9 cellular contexts compared by ENCODE assay signal in the genomic region with DNA sequence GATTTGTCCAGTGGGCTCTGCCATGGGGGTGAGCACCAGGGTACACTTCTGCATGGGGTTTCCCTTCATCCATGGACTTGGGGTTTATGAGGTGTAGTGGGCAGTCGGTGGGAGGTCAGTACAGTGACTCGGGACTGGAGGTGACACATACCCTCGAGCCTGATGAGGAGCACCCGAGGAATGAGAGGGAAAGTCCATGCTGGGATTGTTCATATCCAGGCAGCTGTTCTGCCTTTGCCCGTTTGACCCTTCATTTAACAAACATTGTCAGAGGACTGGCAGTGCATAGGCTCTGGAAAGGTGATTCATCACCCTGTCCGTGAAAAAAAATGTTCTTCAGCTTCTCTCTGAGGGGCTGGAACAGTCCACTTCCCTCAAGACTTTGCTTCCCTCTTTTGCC. TPM values are rescaled to one million over a fixed set of nuclear protein-coding genes. Genes with fewer than 3 reads are reported as not detected.
A peak's percentile ranks its signal among the peaks of the same experiment; 100 is the strongest.
DNase-seq lines count a peak whose midpoint lies in the region; ATAC-seq lines count a peak whose summit lies in the region.
"Had no signal": no experiment of that assay in that cellular context is flagged by ENCODE, and none has a peak within 500 bp of the region (broad histone marks: within the 10 kb centered on the region; RNA-seq: fewer than 3 reads in every experiment).

No MANE protein-coding gene starts in this region.

- DNase-seq in GM23248 (peak; percentile 96), right cardiac atrium (no peak), HUDEP-2 (lab: John Stamatoyannopoulos, UW; ENCODE audit: unreplicated experiment in 76 of 76) (no peak), cerebellum (ENCODE audit: low spot score) (no peak), mesenteric fat pad (ENCODE audit: low spot score) (no peak)
- DNase-seq in activated T-helper 1 cell treated with anti-CD3 and anti-CD28 coated beads, Interleukin-12 subunit alpha, Interleukin-12 subunit beta, Interleukin-2, Interleukin-4 antibody, amounts not matched to agents 30 ng/mL and 10 ng/mL and 1 ng/mL, durations not matched to agents 14 hours and 24 hours and 36 hours (ENCODE audit: low spot score) = no peak
- DNase-seq: NCI-H2171 had no signal

- H3K4me3 Mint-ChIP-seq in activated T-helper 1 cell treated with anti-CD3 and anti-CD28 coated beads, Interleukin-12 subunit alpha, Interleukin-12 subunit beta, Interleukin-2, Interleukin-4 antibody, amounts not matched to agents 30 ng/mL and 10 ng/mL and 1 ng/mL, durations not matched to agents 14 hours and 24 hours and 36 hours = peak overlapping the region; percentile 35

- H3K27me3 ChIP-seq in GM23248 (replicated peaks; ENCODE audit: insufficient read depth) = no peaks in the 10 kb centered on the region
- H3K27me3 ChIP-seq in right cardiac atrium (ENCODE audit: control insufficient read depth, insufficient read depth) = no peaks in the 10 kb centered on the region
- H3K27me3 ChIP-seq in skeletal muscle satellite cell (ENCODE audit: control insufficient read depth, insufficient read depth, low read length) = no peaks in the 10 kb centered on the region

- H3K4me3 ChIP-seq in GM23248 = peak overlapping the region; percentile 96
- peak overlapping the region; percentile 66 for H3K4me3 ChIP-seq in right cardiac atrium (ENCODE audit: low read length)
- H3K4me3 ChIP-seq in skeletal muscle satellite cell (ENCODE audit: low read length) = peak overlapping the region; percentile 86

- ATAC-seq in right cardiac atrium (no peak), GM19395 (IDR thresholded peaks at IDR 0.05; ENCODE audit: unreplicated experiment) (no peak)

- peak overlapping the region; percentile 99 for H3K4me2 ChIP-seq in GM23248 (ENCODE audit: unreplicated experiment)
- peak overlapping the region; percentile 84 for H3K4me2 ChIP-seq in skeletal muscle satellite cell (ENCODE audit: low read length)

- peaks cover 30% of the 10 kb centered on the region for H3F3A ChIP-seq in GM23248 (ENCODE audit: insufficient read depth)

- peaks cover 68% of the 10 kb centered on the region for H3K27me3 Mint-ChIP-seq in activated T-helper 1 cell treated with anti-CD3 and anti-CD28 coated beads, Interleukin-12 subunit alpha, Interleukin-12 subunit beta, Interleukin-2, Interleukin-4 antibody, amounts not matched to agents 30 ng/mL and 10 ng/mL and 1 ng/mL, durations not matched to agents 14 hours and 24 hours and 36 hours (ENCODE audit: insufficient read depth)

- H3K4me1 ChIP-seq in GM23248 (ENCODE audit: insufficient read depth) (peaks cover 29% of the 10 kb centered on the region), right cardiac atrium (ENCODE audit: control insufficient read depth, insufficient read depth, low read length) (peaks cover 9% of the 10 kb centered on the region), skeletal muscle satellite cell (ENCODE audit: control insufficient read depth, insufficient read depth, low read length) (peaks cover 68% of the 10 kb centered on the region)

- H3K36me3 Mint-ChIP-seq in activated T-helper 1 cell treated with anti-CD3 and anti-CD28 coated beads, Interleukin-12 subunit alpha, Interleukin-12 subunit beta, Interleukin-2, Interleukin-4 antibody, amounts not matched to agents 30 ng/mL and 10 ng/mL and 1 ng/mL, durations not matched to agents 14 hours and 24 hours and 36 hours (ENCODE audit: low read depth) = no peaks in the 10 kb centered on the region

- H3K27ac ChIP-seq in GM23248 (peak overlapping the region; percentile 96), right cardiac atrium (ENCODE audit: low read length) (peak overlapping the region; percentile 85)

- H3K9ac ChIP-seq in GM23248 (peak overlapping the region; percentile 92), skeletal muscle satellite cell (ENCODE audit: low read depth, low read length) (peak overlapping the region; percentile 84)

- no peaks in the 10 kb centered on the region for H3K9me3 Mint-ChIP-seq in activated T-helper 1 cell treated with anti-CD3 and anti-CD28 coated beads, Interleukin-12 subunit alpha, Interleukin-12 subunit beta, Interleukin-2, Interleukin-4 antibody, amounts not matched to agents 30 ng/mL and 10 ng/mL and 1 ng/mL, durations not matched to agents 14 hours and 24 hours and 36 hours

- no peak overlapping the region for H2AFZ ChIP-seq in GM23248

- intact Hi-C loops in activated T-helper 1 cell treated with anti-CD3 and anti-CD28 coated beads, Interleukin-12 subunit alpha, Interleukin-12 subunit beta, Interleukin-2, Interleukin-4 antibody, amounts not matched to agents 30 ng/mL and 10 ng/mL and 1 ng/mL, durations not matched to agents 14 hours and 24 hours and 36 hours (cut with micrococcal nuclease) = loop anchor here (10.0 kb wide), 1 partner anchor 649 kb away; the partner anchor contains the start of gene HTATIP2
- intact Hi-C loops in right cardiac atrium (cut with DNase I) = loop anchor here in 2 of 4 donors (10.0 kb wide), 1 partner anchor 141 kb away; no protein-coding TSS in a partner anchor

- no peak overlapping the region for H3K27ac Mint-ChIP-seq in activated T-helper 1 cell treated with anti-CD3 and anti-CD28 coated beads, Interleukin-12 subunit alpha, Interleukin-12 subunit beta, Interleukin-2, Interleukin-4 antibody, amounts not matched to agents 30 ng/mL and 10 ng/mL and 1 ng/mL, durations not matched to agents 14 hours and 24 hours and 36 hours

- H3K9me3 ChIP-seq in GM23248 (ENCODE audit: low read depth) (no peaks in the 10 kb centered on the region), right cardiac atrium (ENCODE audit: control insufficient read depth, low read length) (no peaks in the 10 kb centered on the region), skeletal muscle satellite cell (replicated peaks; ENCODE audit: low read length) (no peaks in the 10 kb centered on the region)

- in situ Hi-C loops in GM23248 (cut with MboI) = no loop called here

- peaks cover 68% of the 10 kb centered on the region for H3K79me2 ChIP-seq in GM23248 (ENCODE audit: insufficient read depth)

- H3K9me2 ChIP-seq in GM23248 (ENCODE audit: insufficient read depth) = no peaks in the 10 kb centered on the region

- H4K20me1 ChIP-seq in GM23248 (ENCODE audit: insufficient read depth) = no peaks in the 10 kb centered on the region

- WGBS in GM23248 (ENCODE audit: low coverage in 1 of 2, low lambda C conversion rate in 2 of 2, missing lambda C conversion rate in 2 of 2), 2 experiments = 0 to 1% methylated on average over 6 of the region's 6 CpGs
- 46% methylated on average over 6 of the region's 6 CpGs for WGBS in right cardiac atrium

- peaks cover 17% of the 10 kb centered on the region for H3K4me1 Mint-ChIP-seq in activated T-helper 1 cell treated with anti-CD3 and anti-CD28 coated beads, Interleukin-12 subunit alpha, Interleukin-12 subunit beta, Interleukin-2, Interleukin-4 antibody, amounts not matched to agents 30 ng/mL and 10 ng/mL and 1 ng/mL, durations not matched to agents 14 hours and 24 hours and 36 hours (ENCODE audit: low read depth)

- H3K36me3 ChIP-seq in GM23248 (ENCODE audit: low read depth) (no peaks in the 10 kb centered on the region), skeletal muscle satellite cell (ENCODE audit: insufficient read depth, low read length) (peaks cover 31% of the 10 kb centered on the region)

RNA-seq across cellular contexts. Expression of gene NAV2, which starts 2.7 kb away (rescaled TPM):
- 11.9 and 12.0 TPM in 2 replicates for total RNA-seq in GM23248 (2014; rRNA removed; shearing (Covaris generic))
- polyA plus RNA-seq in GM23248 (2016; fragmentation: Nextera tagmentation; extraction: Ambion mirVana) = 4.1 and 5.7 TPM in 2 replicates
- total RNA-seq in activated T-helper 1 cell treated with anti-CD3 and anti-CD28 coated beads, Interleukin-12 subunit alpha, Interleukin-12 subunit beta, Interleukin-2, Interleukin-4 antibody, amounts not matched to agents 30 ng/mL and 10 ng/mL and 1 ng/mL, durations not matched to agents 14 hours and 24 hours and 36 hours = 0.12 and 0.34 TPM in 2 replicates
- total RNA-seq in right cardiac atrium = 10 to 100 TPM in 2 of 4 donors, 1 to 10 TPM in 2; 7.9 to 12.9 (median 10.1) TPM
- polyA plus RNA-seq in right cardiac atrium = 4.4 TPM
- 35.2 and 36.8 TPM in 2 replicates for total RNA-seq in skeletal muscle satellite cell (2012; rRNA removed)
- total RNA-seq in cerebellum = 18.3 TPM
- 13.7 TPM for total RNA-seq in mesenteric fat pad
